1 cellular context compared by ENCODE assay signal in genomic region chr22:37508431-37508963, GRCh38.
TF ChIP-seq lines count a peak whose summit lies in the region.

No MANE protein-coding gene starts in this region.

TF ChIP-seq in GM23338, 12 proteins besides CTCF, POLR2A, EP300 and RAD21 (continued from another document):
- TF ChIP-seq, protein P1, sequence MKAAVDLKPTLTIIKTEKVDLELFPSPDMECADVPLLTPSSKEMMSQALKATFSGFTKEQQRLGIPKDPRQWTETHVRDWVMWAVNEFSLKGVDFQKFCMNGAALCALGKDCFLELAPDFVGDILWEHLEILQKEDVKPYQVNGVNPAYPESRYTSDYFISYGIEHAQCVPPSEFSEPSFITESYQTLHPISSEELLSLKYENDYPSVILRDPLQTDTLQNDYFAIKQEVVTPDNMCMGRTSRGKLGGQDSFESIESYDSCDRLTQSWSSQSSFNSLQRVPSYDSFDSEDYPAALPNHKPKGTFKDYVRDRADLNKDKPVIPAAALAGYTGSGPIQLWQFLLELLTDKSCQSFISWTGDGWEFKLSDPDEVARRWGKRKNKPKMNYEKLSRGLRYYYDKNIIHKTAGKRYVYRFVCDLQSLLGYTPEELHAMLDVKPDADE (IDR thresholded peaks at IDR 0.05), result no peak
- no peak for TF ChIP-seq ZNF331 (CRISPR knock-in tag; IDR thresholded peaks at IDR 0.05; ENCODE audit: low read depth)
- no peak for TF ChIP-seq JUNB (IDR thresholded peaks at IDR 0.05; ENCODE audit: unreplicated experiment)
- TF ChIP-seq, protein P2, sequence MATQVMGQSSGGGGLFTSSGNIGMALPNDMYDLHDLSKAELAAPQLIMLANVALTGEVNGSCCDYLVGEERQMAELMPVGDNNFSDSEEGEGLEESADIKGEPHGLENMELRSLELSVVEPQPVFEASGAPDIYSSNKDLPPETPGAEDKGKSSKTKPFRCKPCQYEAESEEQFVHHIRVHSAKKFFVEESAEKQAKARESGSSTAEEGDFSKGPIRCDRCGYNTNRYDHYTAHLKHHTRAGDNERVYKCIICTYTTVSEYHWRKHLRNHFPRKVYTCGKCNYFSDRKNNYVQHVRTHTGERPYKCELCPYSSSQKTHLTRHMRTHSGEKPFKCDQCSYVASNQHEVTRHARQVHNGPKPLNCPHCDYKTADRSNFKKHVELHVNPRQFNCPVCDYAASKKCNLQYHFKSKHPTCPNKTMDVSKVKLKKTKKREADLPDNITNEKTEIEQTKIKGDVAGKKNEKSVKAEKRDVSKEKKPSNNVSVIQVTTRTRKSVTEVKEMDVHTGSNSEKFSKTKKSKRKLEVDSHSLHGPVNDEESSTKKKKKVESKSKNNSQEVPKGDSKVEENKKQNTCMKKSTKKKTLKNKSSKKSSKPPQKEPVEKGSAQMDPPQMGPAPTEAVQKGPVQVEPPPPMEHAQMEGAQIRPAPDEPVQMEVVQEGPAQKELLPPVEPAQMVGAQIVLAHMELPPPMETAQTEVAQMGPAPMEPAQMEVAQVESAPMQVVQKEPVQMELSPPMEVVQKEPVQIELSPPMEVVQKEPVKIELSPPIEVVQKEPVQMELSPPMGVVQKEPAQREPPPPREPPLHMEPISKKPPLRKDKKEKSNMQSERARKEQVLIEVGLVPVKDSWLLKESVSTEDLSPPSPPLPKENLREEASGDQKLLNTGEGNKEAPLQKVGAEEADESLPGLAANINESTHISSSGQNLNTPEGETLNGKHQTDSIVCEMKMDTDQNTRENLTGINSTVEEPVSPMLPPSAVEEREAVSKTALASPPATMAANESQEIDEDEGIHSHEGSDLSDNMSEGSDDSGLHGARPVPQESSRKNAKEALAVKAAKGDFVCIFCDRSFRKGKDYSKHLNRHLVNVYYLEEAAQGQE (IDR thresholded peaks at IDR 0.05; ENCODE audit: unreplicated experiment), result no peak
- no peak for TF ChIP-seq ZNF114 (CRISPR knock-in tag; IDR thresholded peaks at IDR 0.05)
